In genomic region chr10:99247893-99248292, GRCh38 we compare ENCODE assay signal across 14 cellular contexts. TPM values are rescaled to one million over a fixed set of nuclear protein-coding genes. Genes with fewer than 3 reads are reported as not detected.
"Had no signal": no experiment of that assay in that cellular context is flagged by ENCODE, and none has a peak within 500 bp of the region (broad histone marks: within the 10 kb centered on the region; RNA-seq: fewer than 3 reads in every experiment).

No MANE protein-coding gene starts in this region.

RNA-seq across cellular contexts. Expression of gene HPSE2, which starts 12.2 kb away (rescaled TPM):
- total RNA-seq: activated naive CD4-positive, alpha-beta T cell treated with anti-CD3 and anti-CD28 coated beads for 36 hours; activated naive CD4-positive, alpha-beta T cell treated with anti-CD3 and anti-CD28 coated beads, Interleukin-2, amount 50 U/mL, for 72 hours; activated naive CD8-positive, alpha-beta T cell treated with anti-CD3 and anti-CD28 coated beads for 36 hours; activated T-cell treated with anti-CD3 and anti-CD28 coated beads, Interleukin-2, amount 50 U/mL, for 4 hours; activated T-cell treated with anti-CD3 and anti-CD28 coated beads, Interleukin-2, amount 50 U/mL, for 72 hours; activated T-helper 1 cell treated with anti-CD3 and anti-CD28 coated beads, Interleukin-12 subunit alpha, Interleukin-12 subunit beta, Interleukin-2, Interleukin-4 antibody, amounts not matched to agents 30 ng/mL and 10 ng/mL and 1 ng/mL, durations not matched to agents 14 hours and 24 hours and 36 hours; activated T-helper 17 cell treated with anti-CD3 and anti-CD28 coated beads, Interleukin-2, amount 50 U/mL, for 72 hours; activated T-helper 2 cell treated with anti-CD3 and anti-CD28 coated beads, Interferon-gamma antibody, Interleukin-2, Interleukin-4, amounts not matched to agents 10 μg/mL and 5 μg/mL and 100 μg/mL, durations not matched to agents 14 hours and 24 hours and 36 hours; adrenal gland; ascending aorta; body of pancreas; bronchial epithelial cell; cerebellum; chondrocyte had no signal
